Comparison of ENCODE assay signal across 17 cellular contexts in the genomic region with DNA sequence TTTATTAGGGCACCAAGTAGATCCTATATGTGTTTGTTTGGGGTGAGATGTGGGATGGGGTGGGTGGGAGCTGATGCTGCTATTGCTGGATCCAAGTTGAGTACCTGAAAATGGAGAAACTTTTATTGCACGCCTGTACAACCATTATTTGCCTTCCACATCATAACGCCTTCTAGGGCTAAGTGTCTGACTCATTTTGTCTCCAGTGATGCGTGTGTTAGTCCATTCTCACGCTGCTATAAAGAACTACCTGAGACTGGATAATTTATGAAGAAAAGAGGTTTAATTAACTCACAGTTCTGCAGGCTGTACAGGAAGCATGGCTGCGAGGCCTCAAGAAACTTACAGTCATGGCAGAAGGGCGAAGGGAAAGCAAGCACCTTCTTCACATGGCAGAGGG. TPM values are rescaled to one million over a fixed set of nuclear protein-coding genes. Genes with fewer than 3 reads are reported as not detected.
DNase-seq lines count a peak whose midpoint lies in the region; ATAC-seq, FAIRE-seq and TF ChIP-seq lines count a peak whose summit lies in the region.
"Had no signal": no experiment of that assay in that cellular context is flagged by ENCODE, and none has a peak within 500 bp of the region (broad histone marks: within the 10 kb centered on the region; RNA-seq: fewer than 3 reads in every experiment).

No MANE protein-coding gene starts in this region.

- peaks cover 6% of the 10 kb centered on the region for H3K4me1 Mint-ChIP-seq in Caco-2 (ENCODE audit: low read depth, unreplicated experiment)
- H3K4me1 Mint-ChIP-seq: GM23338 had no signal

- peaks cover 83 to 98% of the 10 kb centered on the region in 2 donors for H3K36me3 Mint-ChIP-seq in activated naive CD4-positive, alpha-beta T cell treated with anti-CD3 and anti-CD28 coated beads, Interleukin-2, amount 50 U/mL, for 72 hours
- peaks cover 83% of the 10 kb centered on the region for H3K36me3 Mint-ChIP-seq in Caco-2 (ENCODE audit: insufficient read depth, unreplicated experiment)

- H3K4me3 Mint-ChIP-seq in Caco-2 (ENCODE audit: unreplicated experiment): no peak overlapping the region
- H3K4me3 Mint-ChIP-seq: GM23338 had no signal

- H3K9me3 ChIP-seq in Caco-2: peaks cover 19% of the 10 kb centered on the region

- peak overlapping the region; percentile 13 to 25 for H3K27ac Mint-ChIP-seq in activated naive CD4-positive, alpha-beta T cell treated with anti-CD3 and anti-CD28 coated beads, Interleukin-2, amount 50 U/mL, for 72 hours
- no peak overlapping the region for H3K27ac Mint-ChIP-seq in Caco-2 (ENCODE audit: unreplicated experiment)
- H3K27ac Mint-ChIP-seq: GM23338 had no signal

- no peaks in the 10 kb centered on the region for H3K27me3 Mint-ChIP-seq in Caco-2 (ENCODE audit: insufficient read depth, unreplicated experiment)

- DNase-seq in activated naive CD4-positive, alpha-beta T cell treated with anti-CD3 and anti-CD28 coated beads, Interleukin-2, amount 50 U/mL, for 72 hours (ENCODE audit: low spot score in 2 of 2): no peak
- DNase-seq in activated naive CD4-positive, alpha-beta T cell treated with anti-CD3 and anti-CD28 coated beads, Interleukin-2, amount 50 U/mL, for 16 hours: no peak
- peak; percentile 52 for DNase-seq in DMS79 treated with DMSO at 0.1 percent for 48 hours (lab: John Stamatoyannopoulos, UW)
- DNase-seq in bronchial epithelial cell (ENCODE audit: low read depth): peak; percentile 46
- DNase-seq in renal cortical epithelial cell (ENCODE audit: low read depth): peak; percentile 26
- no peak for DNase-seq in Caco-2
- DNase-seq in D721Med (ENCODE audit: insufficient read length, low spot score): no peak
- DNase-seq: GDM1, KBM-7, NCI-H1048, NCI-H524 treated with DMSO at 0.1 percent for 48 hours had no signal

- CTCF ChIA-PET in Caco-2 (lab: Charles Lee): no interaction called here

- POLR2A ChIA-PET in Caco-2 (lab: Charles Lee): no interaction called here

- FAIRE-seq in bronchial epithelial cell (lab: Jason Lieb, UNC): no peak
- FAIRE-seq in D721Med (lab: Jason Lieb, UNC): no peak
- FAIRE-seq: GM12878, GM18507 had no signal

- intact Hi-C loops in Caco-2 (cut with micrococcal nuclease; ENCODE audit: unreplicated experiment): loop anchor here (10.0 kb wide), 1 partner anchor 125 kb away; a partner anchor contains a TSS

- no peak for ATAC-seq in activated naive CD4-positive, alpha-beta T cell treated with anti-CD3 and anti-CD28 coated beads, Interleukin-2, amount 50 U/mL, for 72 hours
- no peak for ATAC-seq in HG02870 (IDR thresholded peaks at IDR 0.05; ENCODE audit: unreplicated experiment)
- ATAC-seq: GM12878, GM23338, HCT116, Panc1 had no signal

- H3K9me3 Mint-ChIP-seq in activated naive CD4-positive, alpha-beta T cell treated with anti-CD3 and anti-CD28 coated beads, Interleukin-2, amount 50 U/mL, for 72 hours: peaks cover 24 to 44% of the 10 kb centered on the region in 2 donors
- H3K9me3 Mint-ChIP-seq in Caco-2 (ENCODE audit: unreplicated experiment): peaks cover 47% of the 10 kb centered on the region

- H3K27me3 ChIP-seq in bronchial epithelial cell (ENCODE audit: control insufficient read depth, insufficient read depth, low read length) (no peaks in the 10 kb centered on the region), Caco-2 (replicated peaks; ENCODE audit: control insufficient read depth, insufficient read depth, low read length) (no peaks in the 10 kb centered on the region)

- no peak overlapping the region for H3K4me3 ChIP-seq in bronchial epithelial cell (ENCODE audit: low read depth, low read length)
- no peak overlapping the region for H3K4me3 ChIP-seq in Caco-2 (ENCODE audit: low read depth, low read length)
- H3K4me3 ChIP-seq: GM12878, GM23338 had no signal

- H3K36me3 ChIP-seq in bronchial epithelial cell (ENCODE audit: control insufficient read depth, insufficient read depth, low read length) (peaks cover 5% of the 10 kb centered on the region), Caco-2 (ENCODE audit: control insufficient read depth, insufficient read depth, low read length) (peaks cover 11% of the 10 kb centered on the region)

- TF ChIP-seq CTCF in bronchial epithelial cell (IDR thresholded peaks at IDR 0.05; ENCODE audit: insufficient read depth, low read length, severe bottlenecking): no peak
- TF ChIP-seq CTCF in Caco-2 (IDR thresholded peaks at IDR 0.05; ENCODE audit: insufficient read depth in 1 of 2, low read depth in 1 of 2, low read length in 1 of 2, severe bottlenecking in 1 of 2, unreplicated experiment in 1 of 2): no peak
- no peak for TF ChIP-seq CTCF in D721Med (IDR thresholded peaks at IDR 0.05; ENCODE audit: insufficient read depth, missing control alignments)

- no peaks in the 10 kb centered on the region for H3K4me1 ChIP-seq in Caco-2

- no TSS peak for BruUV-seq in Caco-2 (replicated peaks; lab: Mats Ljungman, UMichigan)

RNA-seq across cellular contexts. Expression of a gene that starts 58.2 kb away (rescaled TPM):
- 100 to 1,000 TPM in 1 of 2 donors, 10 to 100 TPM in 1; 67.1 to 108 TPM for total RNA-seq in activated naive CD4-positive, alpha-beta T cell treated with anti-CD3 and anti-CD28 coated beads, Interleukin-2, amount 50 U/mL, for 72 hours
- 27.4 and 47.5 TPM in 2 replicates for total RNA-seq in bronchial epithelial cell
- 21.4 and 59.9 TPM in 2 replicates for total RNA-seq in renal cortical epithelial cell
- total RNA-seq in Caco-2 (2022): 47.4 and 52.4 TPM in 2 replicates

Comparison
In these comparisons a context has a peak if more than half of its experiments do, and no peak if none do; other contexts are left out.
1. DNase-seq: peak in DMS79 treated with DMSO at 0.1 percent for 48 hours (single experiment), bronchial epithelial cell (single experiment) and renal cortical epithelial cell (single experiment); none in activated naive CD4-positive, alpha-beta T cell treated with anti-CD3 and anti-CD28 coated beads, Interleukin-2, amount 50 U/mL, for 72 hours (0 of 2), activated naive CD4-positive, alpha-beta T cell treated with anti-CD3 and anti-CD28 coated beads, Interleukin-2, amount 50 U/mL, for 16 hours (single experiment), Caco-2 (0 of 2) and D721Med (single experiment).